ENCODE assay signal across 20 cellular contexts in genomic region chr22:50215297-50216049, GRCh38. TPM values are rescaled to one million over a fixed set of nuclear protein-coding genes. Genes with fewer than 3 reads are reported as not detected.
DNase-seq lines count a peak whose midpoint lies in the region; ATAC-seq lines count a peak whose summit lies in the region.
"Had no signal": no experiment of that assay in that cellular context is flagged by ENCODE, and none has a peak within 500 bp of the region (broad histone marks: within the 10 kb centered on the region; RNA-seq: fewer than 3 reads in every experiment).

No MANE protein-coding gene starts in this region.

- H3K4me3 ChIP-seq in naive thymus-derived CD4-positive, alpha-beta T cell (ENCODE audit: low read length) = no peak overlapping the region
- H3K4me3 ChIP-seq: GM23248, upper lobe of left lung had no signal

- intact Hi-C loops in naive thymus-derived CD4-positive, alpha-beta T cell (cut with micrococcal nuclease) = no loop called here

- peak overlapping the region; percentile 56 for H3K27ac Mint-ChIP-seq in activated CD8-positive, alpha-beta memory T cell treated with anti-CD3 and anti-CD28 coated beads, Interleukin-2, amount 10 ng/mL, durations not matched to agents 7 days and 5 days
- peak overlapping the region; percentile 0 for H3K27ac Mint-ChIP-seq in activated naive CD8-positive, alpha-beta T cell treated with anti-CD3 and anti-CD28 coated beads, Interleukin-2, amount 50 U/mL, for 24 hours
- H3K27ac Mint-ChIP-seq in naive thymus-derived CD4-positive, alpha-beta T cell = peak overlapping the region in 6 of 9 donors; percentile 22 to 87 (median 66)
- H3K27ac Mint-ChIP-seq: mesothelial cell of epicardium had no signal

- no peaks in the 10 kb centered on the region for H3K4me1 ChIP-seq in naive thymus-derived CD4-positive, alpha-beta T cell (ENCODE audit: control insufficient read depth in 2 of 2, insufficient read depth in 2 of 2, low read length in 2 of 2)

- no peak for ATAC-seq in activated CD8-positive, alpha-beta memory T cell treated with anti-CD3 and anti-CD28 coated beads, Interleukin-2, amount 10 ng/mL, durations not matched to agents 7 days and 5 days
- ATAC-seq in activated naive CD8-positive, alpha-beta T cell treated with anti-CD3 and anti-CD28 coated beads, Interleukin-2, amount 50 U/mL, for 24 hours = no peak
- ATAC-seq in naive thymus-derived CD4-positive, alpha-beta T cell = no peak
- ATAC-seq in HG02678 (IDR thresholded peaks at IDR 0.05; ENCODE audit: unreplicated experiment) = no peak
- ATAC-seq: activated CD8-positive, alpha-beta T cell treated with anti-CD3 and anti-CD28 coated beads for 36 hours had no signal

- CTCF ChIA-PET in activated CD8-positive, alpha-beta memory T cell treated with anti-CD3 and anti-CD28 coated beads, Interleukin-2, amount 10 ng/mL, durations not matched to agents 7 days and 5 days (lab: Charles Lee) = interaction anchor here (1.3 kb wide), 1 partner anchor 66 kb away, joined by 3 read pairs; no protein-coding TSS in a partner anchor
- CTCF ChIA-PET in naive thymus-derived CD4-positive, alpha-beta T cell (lab: Charles Lee) = interaction anchor here (1.2 to 1.7 kb wide), 2 partner anchors 11 to 66 kb away, joined by 3 to 4 read pairs; no protein-coding TSS in a partner anchor

- peaks cover 1% of the 10 kb centered on the region for H3K4me1 Mint-ChIP-seq in activated CD8-positive, alpha-beta memory T cell treated with anti-CD3 and anti-CD28 coated beads, Interleukin-2, amount 10 ng/mL, durations not matched to agents 7 days and 5 days
- H3K4me1 Mint-ChIP-seq in activated naive CD8-positive, alpha-beta T cell treated with anti-CD3 and anti-CD28 coated beads, Interleukin-2, amount 50 U/mL, for 24 hours = peaks cover 6% of the 10 kb centered on the region
- H3K4me1 Mint-ChIP-seq in naive thymus-derived CD4-positive, alpha-beta T cell = peaks cover 2 to 30% (median 21%) of the 10 kb centered on the region in 7 donors
- H3K4me1 Mint-ChIP-seq: mesothelial cell of epicardium had no signal

- no peaks in the 10 kb centered on the region for H3K27me3 Mint-ChIP-seq in activated CD8-positive, alpha-beta memory T cell treated with anti-CD3 and anti-CD28 coated beads, Interleukin-2, amount 10 ng/mL, durations not matched to agents 7 days and 5 days
- no peaks in the 10 kb centered on the region for H3K27me3 Mint-ChIP-seq in activated naive CD8-positive, alpha-beta T cell treated with anti-CD3 and anti-CD28 coated beads, Interleukin-2, amount 50 U/mL, for 24 hours
- no peaks in the 10 kb centered on the region for H3K27me3 Mint-ChIP-seq in naive thymus-derived CD4-positive, alpha-beta T cell
- H3K27me3 Mint-ChIP-seq: activated CD8-positive, alpha-beta T cell treated with anti-CD3 and anti-CD28 coated beads for 36 hours had no signal

- H3K27me3 ChIP-seq in naive thymus-derived CD4-positive, alpha-beta T cell (ENCODE audit: control insufficient read depth in 2 of 2, insufficient read depth in 2 of 2, low read length in 2 of 2) = no peaks in the 10 kb centered on the region
- H3K27me3 ChIP-seq: neutrophil, upper lobe of left lung had no signal

- H3K36me3 Mint-ChIP-seq in activated CD8-positive, alpha-beta memory T cell treated with anti-CD3 and anti-CD28 coated beads, Interleukin-2, amount 10 ng/mL, durations not matched to agents 7 days and 5 days = peaks cover 19% of the 10 kb centered on the region
- peaks cover 37% of the 10 kb centered on the region for H3K36me3 Mint-ChIP-seq in activated naive CD8-positive, alpha-beta T cell treated with anti-CD3 and anti-CD28 coated beads, Interleukin-2, amount 50 U/mL, for 24 hours (ENCODE audit: low read depth)
- H3K36me3 Mint-ChIP-seq in naive thymus-derived CD4-positive, alpha-beta T cell = peaks cover 0 to 36% (median 14%) of the 10 kb centered on the region in 5 donors

- no peak overlapping the region for H3K27ac ChIP-seq in naive thymus-derived CD4-positive, alpha-beta T cell (ENCODE audit: low read depth, low read length)
- H3K27ac ChIP-seq: GM23248, neutrophil, upper lobe of left lung had no signal

- H3K4me3 Mint-ChIP-seq in activated CD8-positive, alpha-beta memory T cell treated with anti-CD3 and anti-CD28 coated beads, Interleukin-2, amount 10 ng/mL, durations not matched to agents 7 days and 5 days = no peak overlapping the region
- H3K4me3 Mint-ChIP-seq in activated naive CD8-positive, alpha-beta T cell treated with anti-CD3 and anti-CD28 coated beads, Interleukin-2, amount 50 U/mL, for 24 hours = no peak overlapping the region
- no peak overlapping the region for H3K4me3 Mint-ChIP-seq in naive thymus-derived CD4-positive, alpha-beta T cell
- H3K4me3 Mint-ChIP-seq: activated CD8-positive, alpha-beta T cell treated with anti-CD3 and anti-CD28 coated beads for 36 hours; mesothelial cell of epicardium had no signal

- peaks cover 0 to 81% (median 11%) of the 10 kb centered on the region in 3 experiments for H3K36me3 ChIP-seq in naive thymus-derived CD4-positive, alpha-beta T cell (ENCODE audit: control insufficient read depth in 2 of 3, insufficient read depth in 3 of 3, low read length in 3 of 3)

- no peak for DNase-seq in activated CD8-positive, alpha-beta memory T cell treated with anti-CD3 and anti-CD28 coated beads, Interleukin-2, amount 10 ng/mL, durations not matched to agents 7 days and 5 days
- DNase-seq in activated CD8-positive, alpha-beta memory T cell treated with anti-CD3 and anti-CD28 coated beads, Interleukin-2, amount 50 U/mL, for 4 hours = no peak
- DNase-seq in activated naive CD8-positive, alpha-beta T cell treated with anti-CD3 and anti-CD28 coated beads, Interleukin-2, amount 50 U/mL, for 24 hours = no peak
- no peak for DNase-seq in naive thymus-derived CD4-positive, alpha-beta T cell
- DNase-seq in A172 (ENCODE audit: low spot score) = no peak
- DNase-seq: activated CD8-positive, alpha-beta T cell treated with anti-CD3 and anti-CD28 coated beads for 36 hours; C1 segment of cervical spinal cord; DMS53; effector CD8-positive, alpha-beta T cell; GM23248; IMR-90; islet precursor cell; NCI-H1930; NCI-H446 treated with DMSO at 0.1 percent for 48 hours; stimulated activated naive CD4-positive, alpha-beta T cell treated with Interleukin-2 at 50 U/mL for 16 hours had no signal

- no peaks in the 10 kb centered on the region for H3K9me3 Mint-ChIP-seq in activated CD8-positive, alpha-beta memory T cell treated with anti-CD3 and anti-CD28 coated beads, Interleukin-2, amount 10 ng/mL, durations not matched to agents 7 days and 5 days (ENCODE audit: low read depth)
- H3K9me3 Mint-ChIP-seq in activated naive CD8-positive, alpha-beta T cell treated with anti-CD3 and anti-CD28 coated beads, Interleukin-2, amount 50 U/mL, for 24 hours = no peaks in the 10 kb centered on the region
- no peaks in the 10 kb centered on the region for H3K9me3 Mint-ChIP-seq in naive thymus-derived CD4-positive, alpha-beta T cell
- H3K9me3 Mint-ChIP-seq: activated CD8-positive, alpha-beta T cell treated with anti-CD3 and anti-CD28 coated beads for 36 hours; mesothelial cell of epicardium had no signal

- H3K9me3 ChIP-seq in naive thymus-derived CD4-positive, alpha-beta T cell (ENCODE audit: control insufficient read depth in 2 of 3, low read length in 3 of 3) = no peaks in the 10 kb centered on the region
- H3K9me3 ChIP-seq: neutrophil, upper lobe of left lung had no signal

- POLR2A ChIA-PET in naive thymus-derived CD4-positive, alpha-beta T cell (lab: Charles Lee) = interaction anchor here (0.7 to 1.4 kb wide), 2 partner anchors 26 to 114 kb away, joined by 3 read pairs; no protein-coding TSS in a partner anchor

RNA-seq across cellular contexts. Expression of gene SELENOO, which starts 14.7 kb away (rescaled TPM):
- total RNA-seq in activated CD8-positive, alpha-beta memory T cell treated with anti-CD3 and anti-CD28 coated beads, Interleukin-2, amount 10 ng/mL, durations not matched to agents 7 days and 5 days = 10 to 100 TPM; 30.0 to 35.6 TPM
- total RNA-seq in naive thymus-derived CD4-positive, alpha-beta T cell = 10 to 100 TPM; 26.7 to 36.6 (median 32.4) TPM
- polyA plus RNA-seq in naive thymus-derived CD4-positive, alpha-beta T cell = 1 to 10 TPM; 3.4 to 5.9 TPM
- 8.0 and 9.5 TPM in 2 replicates for total RNA-seq in A172 (2014; rRNA removed; shearing (Covaris generic))

RNA-seq across cellular contexts. Expression of gene TUBGCP6, which starts 29.4 kb away (rescaled TPM):
- 10 to 100 TPM; 60.9 to 72.0 TPM for total RNA-seq in activated CD8-positive, alpha-beta memory T cell treated with anti-CD3 and anti-CD28 coated beads, Interleukin-2, amount 10 ng/mL, durations not matched to agents 7 days and 5 days
- total RNA-seq in naive thymus-derived CD4-positive, alpha-beta T cell = 100 to 1,000 TPM in 4 of 5 experiments, 10 to 100 TPM in 1; 67.8 to 146 (median 134) TPM
- 10 to 100 TPM; 15.2 to 28.4 TPM for polyA plus RNA-seq in naive thymus-derived CD4-positive, alpha-beta T cell
- 8.9 and 10.6 TPM in 2 replicates for total RNA-seq in A172 (2014; rRNA removed; shearing (Covaris generic))

RNA-seq across cellular contexts. Expression of gene TRABD, which starts 29.8 kb away (rescaled TPM):
- total RNA-seq in activated CD8-positive, alpha-beta memory T cell treated with anti-CD3 and anti-CD28 coated beads, Interleukin-2, amount 10 ng/mL, durations not matched to agents 7 days and 5 days = 100 to 1,000 TPM; 141 to 177 TPM
- 100 to 1,000 TPM; 106 to 157 (median 124) TPM for total RNA-seq in naive thymus-derived CD4-positive, alpha-beta T cell
- 10 to 100 TPM; 29.4 to 50.0 TPM for polyA plus RNA-seq in naive thymus-derived CD4-positive, alpha-beta T cell
- total RNA-seq in A172 (2014; rRNA removed; shearing (Covaris generic)) = 18.9 and 19.2 TPM in 2 replicates

RNA-seq across cellular contexts. Expression of gene HDAC10, which starts 35.6 kb away (rescaled TPM):
- total RNA-seq in activated CD8-positive, alpha-beta memory T cell treated with anti-CD3 and anti-CD28 coated beads, Interleukin-2, amount 10 ng/mL, durations not matched to agents 7 days and 5 days = 10 to 100 TPM; 75.2 to 96.3 TPM
- 100 to 1,000 TPM in 3 of 5 experiments, 10 to 100 TPM in 2; 95.9 to 139 (median 105) TPM for total RNA-seq in naive thymus-derived CD4-positive, alpha-beta T cell
- 1 to 10 TPM; 7.1 to 9.8 TPM for polyA plus RNA-seq in naive thymus-derived CD4-positive, alpha-beta T cell
- total RNA-seq in A172 (2014; rRNA removed; shearing (Covaris generic)) = 11.4 and 12.6 TPM in 2 replicates

RNA-seq across cellular contexts. Expression of gene PANX2, which starts 44.9 kb away (rescaled TPM):
- total RNA-seq in activated CD8-positive, alpha-beta memory T cell treated with anti-CD3 and anti-CD28 coated beads, Interleukin-2, amount 10 ng/mL, durations not matched to agents 7 days and 5 days = 1 to 10 TPM; 1.3 to 1.8 TPM
- 1 to 10 TPM in 1 of 5 experiments, under 1 TPM in 2, not detected in 2; 0.27 to 2.0 (median 0.66) TPM for total RNA-seq in naive thymus-derived CD4-positive, alpha-beta T cell
- polyA plus RNA-seq in naive thymus-derived CD4-positive, alpha-beta T cell = not detected
- total RNA-seq in A172 (2014; rRNA removed; shearing (Covaris generic)) = 1.4 and 1.5 TPM in 2 replicates
- total RNA-seq: GM23248, renal cortical epithelial cell had no signal

Comparison
In these comparisons a context has a peak if more than half of its experiments do, and no peak if none do; other contexts are left out.
1. H3K27ac Mint-ChIP-seq: peak in every context shown above with its lines; median percentile 66 in naive thymus-derived CD4-positive, alpha-beta T cell; 56 in activated CD8-positive, alpha-beta memory T cell treated with anti-CD3 and anti-CD28 coated beads, Interleukin-2, amount 10 ng/mL, durations not matched to agents 7 days and 5 days; 0 in activated naive CD8-positive, alpha-beta T cell treated with anti-CD3 and anti-CD28 coated beads, Interleukin-2, amount 50 U/mL, for 24 hours.